In the genomic region with DNA sequence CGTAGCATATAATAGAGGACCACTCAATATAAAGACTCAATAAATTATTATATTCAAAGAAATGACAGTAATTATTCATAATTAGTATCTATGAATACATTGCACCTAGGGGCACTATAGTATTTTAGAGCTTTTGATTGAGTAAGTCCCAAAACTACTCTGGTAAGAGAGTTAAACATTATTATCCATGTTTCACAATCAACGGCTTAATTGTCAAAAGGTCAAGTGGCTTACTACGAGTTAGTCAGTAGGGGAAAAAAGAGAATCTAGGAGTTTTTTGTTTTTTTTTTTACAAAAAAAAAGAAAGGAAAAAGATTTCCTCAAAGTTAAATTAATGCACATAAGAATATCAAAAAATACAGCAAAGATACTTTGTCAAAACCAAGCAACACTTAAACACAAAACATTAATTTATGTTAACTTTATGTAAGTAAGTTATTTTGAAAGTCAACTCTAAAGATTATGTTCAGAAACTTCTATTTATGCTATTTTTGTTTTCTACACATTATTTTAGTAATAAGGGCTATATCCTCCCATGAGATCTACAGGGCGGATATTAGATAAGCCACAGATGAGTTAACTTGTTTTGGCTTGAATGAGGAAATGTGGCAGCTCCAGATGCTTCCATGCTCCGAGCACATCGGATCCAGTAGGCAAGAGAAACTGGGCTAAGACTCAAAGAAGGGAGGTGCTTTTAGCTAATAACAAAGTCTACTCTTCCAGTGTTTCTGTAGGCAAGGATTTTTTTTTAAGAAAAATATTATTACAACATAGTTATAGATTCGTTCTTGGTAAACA, we compare ENCODE assay signal across 14 cellular contexts. TPM values are rescaled to one million over a fixed set of nuclear protein-coding genes. Genes with fewer than 3 reads are reported as not detected.
DNase-seq lines count a peak whose midpoint lies in the region; TF ChIP-seq lines count a peak whose summit lies in the region.
"Had no signal": no experiment of that assay in that cellular context is flagged by ENCODE, and none has a peak within 500 bp of the region (broad histone marks: within the 10 kb centered on the region; RNA-seq: fewer than 3 reads in every experiment).

No MANE protein-coding gene starts in this region.

- no peaks in the 10 kb centered on the region for H3K9me3 ChIP-seq in A673 (ENCODE audit: low read depth, low read length, poor library complexity, severe bottlenecking)
- H3K9me3 ChIP-seq: colonic mucosa had no signal

- no peaks in the 10 kb centered on the region for H3K27me3 ChIP-seq in A673 (replicated peaks; ENCODE audit: insufficient read depth, low read depth, low read length, poor library complexity)
- H3K27me3 ChIP-seq: colonic mucosa had no signal

- POLR2A ChIA-PET in A673 (lab: Charles Lee; ENCODE audit: low non-redundant PET): no interaction called here

- peaks cover 10% of the 10 kb centered on the region for H3K4me1 ChIP-seq in A673 (ENCODE audit: insufficient read depth, low read length, poor library complexity, severe bottlenecking)
- H3K4me1 ChIP-seq: colonic mucosa had no signal

- no peak overlapping the region for H3K27ac ChIP-seq in A673 (ENCODE audit: low read depth, low read length, poor library complexity, severe bottlenecking)
- H3K27ac ChIP-seq: colonic mucosa had no signal

- intact Hi-C loops in A673 (cut with micrococcal nuclease; ENCODE audit: unreplicated experiment): no loop called here

- no peak overlapping the region for H3K4me3 ChIP-seq in A673 (ENCODE audit: low read depth, low read length, poor library complexity, severe bottlenecking)
- H3K4me3 ChIP-seq in fibroblast of mammary gland (ENCODE audit: control insufficient read depth, low read depth, low read length): no peak overlapping the region
- H3K4me3 ChIP-seq: colonic mucosa had no signal

- DNase-seq in A673 (ENCODE audit: low spot score) (peak; percentile 51), NOMO-1 (lab: John Stamatoyannopoulos, UW; ENCODE audit: unreplicated experiment in 2 of 2) (peak; percentile 18 to 73), fibroblast of mammary gland (ENCODE audit: low read depth) (peak; percentile 83), lung microvascular endothelial cell (ENCODE audit: low read depth in 2 of 2) (peak; percentile 63 to 93), ecto neural progenitor cell (ENCODE audit: low spot score) (no peak), Ammon's horn (ENCODE audit: low spot score) (no peak), T-helper 9 cell (no peak), nucleus accumbens (lab: John Stamatoyannopoulos, UW) (no peak)
- DNase-seq: AML-193, colonic mucosa, EL, NCI-H187 treated with DMSO at 0.1 percent for 48 hours, small intestine had no signal

- no peaks in the 10 kb centered on the region for H3K36me3 ChIP-seq in A673 (ENCODE audit: insufficient read depth, low read length, poor library complexity, severe bottlenecking)
- H3K36me3 ChIP-seq: colonic mucosa had no signal

- CTCF ChIA-PET in A673 (lab: Charles Lee): no interaction called here

- no TSS peak for BruUV-seq in A673 (replicated peaks; lab: Mats Ljungman, UMichigan)

- TF ChIP-seq CTCF in A673 (conservative IDR thresholded peaks at IDR 0.05; ENCODE audit: low read depth, low read length) (no peak; the same call in 1 of the 2 replicates), fibroblast of mammary gland (conservative IDR thresholded peaks at IDR 0.05; ENCODE audit: control insufficient read depth, insufficient read depth, low read depth, low read length) (no peak)

RNA-seq across cellular contexts. Expression of a gene that starts 20.2 kb away (rescaled TPM):
- total RNA-seq in A673 (2021) (95.5 and 98.6 TPM in 2 replicates), lung microvascular endothelial cell (240 and 248 TPM in 2 replicates)

RNA-seq across cellular contexts. Expression of a gene that starts 50.0 kb away (rescaled TPM):
- total RNA-seq in A673 (2021) (not detected in 2 replicates), lung microvascular endothelial cell (not detected in 2 replicates)
- total RNA-seq: colonic mucosa, mucosa of gallbladder had no signal

Comparison
In these comparisons a context has a peak if more than half of its experiments do, and no peak if none do; other contexts are left out.
1. DNase-seq: peak in A673 (single experiment), NOMO-1 (2 of 2), fibroblast of mammary gland (single experiment) and lung microvascular endothelial cell (2 of 2); none in ecto neural progenitor cell (single experiment), Ammon's horn (single experiment), T-helper 9 cell (single experiment) and nucleus accumbens (0 of 56).